13 cellular contexts compared by ENCODE assay signal in the genomic region with DNA sequence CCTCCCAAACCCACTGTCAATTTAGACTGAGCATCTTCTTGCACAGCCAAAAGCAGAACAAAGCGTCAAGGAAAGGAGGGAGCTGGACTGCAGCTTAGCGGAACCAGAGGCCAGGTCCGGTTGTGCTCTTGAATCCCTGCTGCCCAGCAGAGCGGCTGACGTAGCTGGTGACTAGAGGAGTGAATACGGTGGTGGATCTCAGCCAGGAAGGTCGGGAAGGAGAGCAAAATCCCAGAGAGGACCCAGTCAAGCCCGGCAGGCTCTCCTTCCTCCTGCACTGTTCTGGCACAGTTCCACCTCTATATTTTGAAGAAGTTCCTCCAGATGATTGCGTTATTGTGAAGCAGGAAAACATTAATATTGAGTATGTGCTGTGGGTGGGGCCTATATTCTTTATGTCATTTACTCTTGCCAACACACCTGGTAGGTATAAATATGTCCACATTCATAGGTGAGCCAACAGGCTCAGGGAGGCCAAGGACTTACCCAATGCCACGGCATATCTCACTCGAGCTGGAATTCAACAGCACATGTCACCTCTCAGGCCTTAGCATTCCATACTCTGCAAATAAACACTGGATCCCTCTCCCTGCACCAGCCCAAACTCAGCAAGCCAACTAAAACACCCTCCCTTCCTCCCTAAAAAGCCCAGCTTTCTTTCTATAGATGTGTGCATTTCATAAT. TPM values are rescaled to one million over a fixed set of nuclear protein-coding genes. Genes with fewer than 3 reads are reported as not detected.
DNase-seq lines count a peak whose midpoint lies in the region; ATAC-seq and TF ChIP-seq lines count a peak whose summit lies in the region.
"Had no signal": no experiment of that assay in that cellular context is flagged by ENCODE, and none has a peak within 500 bp of the region (broad histone marks: within the 10 kb centered on the region; RNA-seq: fewer than 3 reads in every experiment).

No MANE protein-coding gene starts in this region.

- H3K9me3 Mint-ChIP-seq in type B pancreatic cell: no peaks in the 10 kb centered on the region
- H3K9me3 Mint-ChIP-seq in activated naive CD4-positive, alpha-beta T cell treated with anti-CD3 and anti-CD28 coated beads for 36 hours: no peaks in the 10 kb centered on the region
- no peaks in the 10 kb centered on the region for H3K9me3 Mint-ChIP-seq in activated CD8-positive, alpha-beta T cell treated with anti-CD3 and anti-CD28 coated beads, Interleukin-2, amount 10 ng/mL, durations not matched to agents 7 days and 5 days (ENCODE audit: insufficient read depth)
- H3K9me3 Mint-ChIP-seq: activated naive CD8-positive, alpha-beta T cell treated with anti-CD3 and anti-CD28 coated beads, Interleukin-2, amount 10 ng/mL, durations not matched to agents 7 days and 5 days; stimulated activated memory B cell treated with anti-CD40 and anti-IgM and Interleukin-4, amounts not matched to agents 10 μg/mL and 1 μg/mL and 100 μg/mL, for 72 hours had no signal

- H3K27ac Mint-ChIP-seq in type B pancreatic cell: no peak overlapping the region
- no peak overlapping the region for H3K27ac Mint-ChIP-seq in activated naive CD4-positive, alpha-beta T cell treated with anti-CD3 and anti-CD28 coated beads for 36 hours
- H3K27ac Mint-ChIP-seq in activated CD8-positive, alpha-beta T cell treated with anti-CD3 and anti-CD28 coated beads, Interleukin-2, amount 10 ng/mL, durations not matched to agents 7 days and 5 days: no peak overlapping the region
- H3K27ac Mint-ChIP-seq: activated naive CD8-positive, alpha-beta T cell treated with anti-CD3 and anti-CD28 coated beads, Interleukin-2, amount 10 ng/mL, durations not matched to agents 7 days and 5 days; stimulated activated memory B cell treated with anti-CD40 and anti-IgM and Interleukin-4, amounts not matched to agents 10 μg/mL and 1 μg/mL and 100 μg/mL, for 72 hours had no signal

- peak; percentile 65 for DNase-seq in Ammon's horn (ENCODE audit: low spot score)
- DNase-seq in NCI-H2196 (lab: John Stamatoyannopoulos, UW; ENCODE audit: unreplicated experiment): peak; percentile 75
- DNase-seq in dermis blood vessel endothelial cell: peak; percentile 54
- no peak for DNase-seq in mucosa of descending colon
- DNase-seq in type B pancreatic cell (ENCODE audit: extremely low spot score, unreplicated experiment): no peak
- DNase-seq in activated naive CD4-positive, alpha-beta T cell treated with anti-CD3 and anti-CD28 coated beads for 36 hours: no peak
- no peak for DNase-seq in activated CD8-positive, alpha-beta T cell treated with anti-CD3 and anti-CD28 coated beads, Interleukin-2, amount 10 ng/mL, durations not matched to agents 7 days and 5 days
- DNase-seq: activated CD4-positive, alpha-beta T cell treated with anti-CD3 and anti-CD28 coated beads for 4 hours; activated naive CD8-positive, alpha-beta T cell treated with anti-CD3 and anti-CD28 coated beads, Interleukin-2, amount 10 ng/mL, durations not matched to agents 7 days and 5 days; esophagus squamous epithelium; mesenchymal stem cell had no signal

- H3K27me3 Mint-ChIP-seq in type B pancreatic cell: no peaks in the 10 kb centered on the region
- H3K27me3 Mint-ChIP-seq in activated naive CD4-positive, alpha-beta T cell treated with anti-CD3 and anti-CD28 coated beads for 36 hours (ENCODE audit: low read depth): peaks cover 5% of the 10 kb centered on the region
- H3K27me3 Mint-ChIP-seq in activated CD8-positive, alpha-beta T cell treated with anti-CD3 and anti-CD28 coated beads, Interleukin-2, amount 10 ng/mL, durations not matched to agents 7 days and 5 days (ENCODE audit: low read depth): peaks cover 11% of the 10 kb centered on the region
- H3K27me3 Mint-ChIP-seq: stimulated activated memory B cell treated with anti-CD40 and anti-IgM and Interleukin-4, amounts not matched to agents 10 μg/mL and 1 μg/mL and 100 μg/mL, for 72 hours had no signal

- peaks cover 8% of the 10 kb centered on the region for H3K4me1 ChIP-seq in mucosa of descending colon (ENCODE audit: low read depth)

- no peaks in the 10 kb centered on the region for H3K9me3 ChIP-seq in mucosa of descending colon
- H3K9me3 ChIP-seq: esophagus squamous epithelium had no signal

- H3K4me1 Mint-ChIP-seq in type B pancreatic cell (ENCODE audit: unreplicated experiment): peaks cover 9% of the 10 kb centered on the region
- peaks cover 3% of the 10 kb centered on the region for H3K4me1 Mint-ChIP-seq in activated naive CD4-positive, alpha-beta T cell treated with anti-CD3 and anti-CD28 coated beads for 36 hours (ENCODE audit: low read depth)
- peaks cover 3% of the 10 kb centered on the region for H3K4me1 Mint-ChIP-seq in activated CD8-positive, alpha-beta T cell treated with anti-CD3 and anti-CD28 coated beads, Interleukin-2, amount 10 ng/mL, durations not matched to agents 7 days and 5 days (ENCODE audit: low read depth)

- CTCF ChIA-PET in activated naive CD4-positive, alpha-beta T cell treated with anti-CD3 and anti-CD28 coated beads for 36 hours (lab: Charles Lee): interaction anchor here (0.6 kb wide), 1 partner anchor 97 kb away, joined by 4 read pairs; no protein-coding TSS in a partner anchor
- CTCF ChIA-PET in activated CD8-positive, alpha-beta T cell treated with anti-CD3 and anti-CD28 coated beads, Interleukin-2, amount 10 ng/mL, durations not matched to agents 7 days and 5 days (lab: Charles Lee): interaction anchor here (1.2 kb wide), 1 partner anchor 324 kb away, joined by 3 read pairs; no protein-coding TSS in a partner anchor

- no peaks in the 10 kb centered on the region for H3K36me3 Mint-ChIP-seq in type B pancreatic cell
- H3K36me3 Mint-ChIP-seq in activated naive CD4-positive, alpha-beta T cell treated with anti-CD3 and anti-CD28 coated beads for 36 hours (ENCODE audit: low read depth): no peaks in the 10 kb centered on the region
- no peaks in the 10 kb centered on the region for H3K36me3 Mint-ChIP-seq in activated CD8-positive, alpha-beta T cell treated with anti-CD3 and anti-CD28 coated beads, Interleukin-2, amount 10 ng/mL, durations not matched to agents 7 days and 5 days (ENCODE audit: low read depth)
- H3K36me3 Mint-ChIP-seq: activated naive CD8-positive, alpha-beta T cell treated with anti-CD3 and anti-CD28 coated beads, Interleukin-2, amount 10 ng/mL, durations not matched to agents 7 days and 5 days; stimulated activated memory B cell treated with anti-CD40 and anti-IgM and Interleukin-4, amounts not matched to agents 10 μg/mL and 1 μg/mL and 100 μg/mL, for 72 hours had no signal

- no peak overlapping the region for H3K4me3 ChIP-seq in mucosa of descending colon

- H3K36me3 ChIP-seq in mucosa of descending colon (ENCODE audit: low read depth): no peaks in the 10 kb centered on the region
- H3K36me3 ChIP-seq: esophagus squamous epithelium had no signal

- intact Hi-C loops in mucosa of descending colon (cut with DNase I, micrococcal nuclease): no loop called here
- intact Hi-C loops in activated naive CD4-positive, alpha-beta T cell treated with anti-CD3 and anti-CD28 coated beads for 36 hours (cut with micrococcal nuclease): no loop called here

- no peak overlapping the region for H3K4me3 Mint-ChIP-seq in type B pancreatic cell
- no peak overlapping the region for H3K4me3 Mint-ChIP-seq in activated naive CD4-positive, alpha-beta T cell treated with anti-CD3 and anti-CD28 coated beads for 36 hours
- no peak overlapping the region for H3K4me3 Mint-ChIP-seq in activated CD8-positive, alpha-beta T cell treated with anti-CD3 and anti-CD28 coated beads, Interleukin-2, amount 10 ng/mL, durations not matched to agents 7 days and 5 days
- H3K4me3 Mint-ChIP-seq: activated naive CD8-positive, alpha-beta T cell treated with anti-CD3 and anti-CD28 coated beads, Interleukin-2, amount 10 ng/mL, durations not matched to agents 7 days and 5 days; stimulated activated memory B cell treated with anti-CD40 and anti-IgM and Interleukin-4, amounts not matched to agents 10 μg/mL and 1 μg/mL and 100 μg/mL, for 72 hours had no signal

- no peak for TF ChIP-seq CTCF in mucosa of descending colon (IDR thresholded peaks at IDR 0.05)
- no peak for TF ChIP-seq CTCF in type B pancreatic cell (conservative IDR thresholded peaks at IDR 0.05)

- POLR2A ChIA-PET in activated CD8-positive, alpha-beta T cell treated with anti-CD3 and anti-CD28 coated beads, Interleukin-2, amount 10 ng/mL, durations not matched to agents 7 days and 5 days (lab: Charles Lee): no interaction called here

- ATAC-seq in mucosa of descending colon (peak; percentile 55), GM21576 (IDR thresholded peaks at IDR 0.05; ENCODE audit: unreplicated experiment) (no peak)
- ATAC-seq in activated CD8-positive, alpha-beta T cell treated with anti-CD3 and anti-CD28 coated beads, Interleukin-2, amount 10 ng/mL, durations not matched to agents 7 days and 5 days: no peak
- ATAC-seq: stimulated activated memory B cell treated with anti-CD40 and anti-IgM and Interleukin-4, amounts not matched to agents 10 μg/mL and 1 μg/mL and 100 μg/mL, for 72 hours had no signal

RNA-seq across cellular contexts. Expression of a gene that starts 23.6 kb away (rescaled TPM):
- total RNA-seq in dermis blood vessel endothelial cell (35.7 and 36.8 TPM in 2 replicates), mucosa of descending colon (10 to 100 TPM; 19.6 to 25.9 (median 22.3) TPM), type B pancreatic cell (ENCODE audit: low replicate concordance) (19.4 and 24.1 TPM in 2 replicates)
- total RNA-seq in activated naive CD4-positive, alpha-beta T cell treated with anti-CD3 and anti-CD28 coated beads for 36 hours: 10 to 100 TPM; 18.9 to 19.1 TPM
- 10 to 100 TPM; 32.4 to 39.9 TPM for total RNA-seq in activated CD8-positive, alpha-beta T cell treated with anti-CD3 and anti-CD28 coated beads, Interleukin-2, amount 10 ng/mL, durations not matched to agents 7 days and 5 days

RNA-seq across cellular contexts. Expression of a gene that starts 43.8 kb away (rescaled TPM):
- total RNA-seq in dermis blood vessel endothelial cell: 28.2 and 33.6 TPM in 2 replicates
- total RNA-seq in mucosa of descending colon: 10 to 100 TPM; 21.1 to 25.1 (median 23.4) TPM
- 16.9 and 17.4 TPM in 2 replicates for total RNA-seq in type B pancreatic cell (ENCODE audit: low replicate concordance)
- 10 to 100 TPM; 10.3 TPM for total RNA-seq in activated naive CD4-positive, alpha-beta T cell treated with anti-CD3 and anti-CD28 coated beads for 36 hours
- total RNA-seq in activated CD8-positive, alpha-beta T cell treated with anti-CD3 and anti-CD28 coated beads, Interleukin-2, amount 10 ng/mL, durations not matched to agents 7 days and 5 days: 10 to 100 TPM; 30.2 to 30.7 TPM

RNA-seq across cellular contexts. Expression of a gene that starts 43.9 kb away (rescaled TPM):
- total RNA-seq in dermis blood vessel endothelial cell: 12.4 and 15.9 TPM in 2 replicates
- total RNA-seq in mucosa of descending colon: 1 to 10 TPM; 5.5 to 8.3 (median 6.7) TPM
- 11.0 and 16.5 TPM in 2 replicates for total RNA-seq in type B pancreatic cell (ENCODE audit: low replicate concordance)
- 10 to 100 TPM in 1 of 2 experiments, 1 to 10 TPM in 1; 9.5 to 10.0 TPM for total RNA-seq in activated naive CD4-positive, alpha-beta T cell treated with anti-CD3 and anti-CD28 coated beads for 36 hours
- 10 to 100 TPM; 17.2 to 17.5 TPM for total RNA-seq in activated CD8-positive, alpha-beta T cell treated with anti-CD3 and anti-CD28 coated beads, Interleukin-2, amount 10 ng/mL, durations not matched to agents 7 days and 5 days

Comparison
In these comparisons a context has a peak if more than half of its experiments do, and no peak if none do; other contexts are left out.
1. DNase-seq: peak in Ammon's horn (single experiment), NCI-H2196 (single experiment) and dermis blood vessel endothelial cell (single experiment); none in mucosa of descending colon (0 of 3), type B pancreatic cell (single experiment), activated naive CD4-positive, alpha-beta T cell treated with anti-CD3 and anti-CD28 coated beads for 36 hours (single experiment) and activated CD8-positive, alpha-beta T cell treated with anti-CD3 and anti-CD28 coated beads, Interleukin-2, amount 10 ng/mL, durations not matched to agents 7 days and 5 days (single experiment).